29 cellular contexts compared by ENCODE assay signal in the genomic region with DNA sequence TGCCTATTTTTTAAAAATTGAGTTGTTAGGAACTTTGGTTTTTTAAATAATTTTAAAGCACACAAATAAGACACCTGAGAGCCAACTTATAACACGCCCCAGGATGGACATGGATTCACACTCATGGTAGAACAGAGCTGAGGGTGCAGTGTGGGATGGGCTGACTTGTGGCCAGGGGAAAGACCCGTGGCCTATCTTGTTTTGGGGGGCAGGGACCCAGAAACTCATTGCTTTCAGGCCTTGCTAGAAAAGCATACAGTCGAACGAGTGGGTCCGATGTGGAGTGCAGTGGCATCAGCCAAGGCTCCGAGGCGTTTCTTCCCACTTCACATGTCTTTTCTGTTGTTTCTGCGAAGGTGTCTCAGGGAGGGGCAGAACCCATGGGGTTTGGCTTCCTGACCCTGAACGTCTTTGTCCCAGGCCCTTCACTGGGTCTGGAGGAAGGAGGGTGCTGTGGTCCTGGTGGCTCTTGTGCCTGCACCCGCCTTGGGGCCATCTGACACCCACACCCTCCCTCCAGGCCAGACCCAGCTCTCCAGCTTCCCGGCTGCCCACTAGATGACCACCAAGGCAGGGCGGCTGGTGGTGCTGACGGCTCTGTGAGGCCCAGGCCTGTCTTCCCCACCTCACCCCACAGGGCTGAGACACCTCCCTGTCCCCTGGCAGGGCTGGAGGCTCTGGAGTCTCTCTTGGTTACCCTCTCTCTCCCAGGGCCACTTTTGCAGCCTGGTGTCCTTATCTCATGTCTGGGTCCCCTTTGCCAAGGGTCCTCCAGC.
A peak's percentile ranks its signal among the peaks of the same experiment; 100 is the strongest.
DNase-seq lines count a peak whose midpoint lies in the region; TF ChIP-seq lines count a peak whose summit lies in the region.
"Had no signal": no experiment of that assay in that cellular context is flagged by ENCODE, and none has a peak within 500 bp of the region (broad histone marks: within the 10 kb centered on the region; RNA-seq: fewer than 3 reads in every experiment).

No MANE protein-coding gene starts in this region.

- peak overlapping the region; percentile 12 for H3K27ac ChIP-seq in hepatocyte
- H3K27ac ChIP-seq: 22Rv1, esophagus muscularis mucosa, heart left ventricle, psoas muscle, upper lobe of left lung had no signal

- H3K27me3 ChIP-seq in Caco-2 (replicated peaks; ENCODE audit: control insufficient read depth, insufficient read depth, low read length) (no peaks in the 10 kb centered on the region), hepatocyte (no peaks in the 10 kb centered on the region)
- H3K27me3 ChIP-seq: body of pancreas, esophagus muscularis mucosa, heart left ventricle, upper lobe of left lung had no signal

- H3K4me3 ChIP-seq in Caco-2 (ENCODE audit: low read depth, low read length), result no peak overlapping the region
- no peak overlapping the region for H3K4me3 ChIP-seq in hepatocyte
- H3K4me3 ChIP-seq: body of pancreas, esophagus muscularis mucosa, heart left ventricle, psoas muscle, upper lobe of left lung had no signal

- H3K36me3 Mint-ChIP-seq in Caco-2 (ENCODE audit: insufficient read depth, unreplicated experiment), result no peaks in the 10 kb centered on the region
- H3K36me3 Mint-ChIP-seq in activated CD4-positive, alpha-beta memory T cell treated with anti-CD3 and anti-CD28 coated beads, Interleukin-2, amount 10 ng/mL, durations not matched to agents 7 days and 5 days (ENCODE audit: low read depth), result no peaks in the 10 kb centered on the region
- H3K36me3 Mint-ChIP-seq: stimulated activated memory B cell treated with anti-CD40 and anti-IgM and Interleukin-4, amounts not matched to agents 10 μg/mL and 1 μg/mL and 100 μg/mL, for 72 hours had no signal

- TF ChIP-seq CTCF in Caco-2 (IDR thresholded peaks at IDR 0.05; ENCODE audit: insufficient read depth in 1 of 2, low read depth in 1 of 2, low read length in 1 of 2, severe bottlenecking in 1 of 2, unreplicated experiment in 1 of 2), result no peak
- no peak for TF ChIP-seq CTCF in hepatocyte (IDR thresholded peaks at IDR 0.05; ENCODE audit: poor library complexity)

- no peaks in the 10 kb centered on the region for H3K9me3 ChIP-seq in Caco-2
- no peaks in the 10 kb centered on the region for H3K9me3 ChIP-seq in hepatocyte (ENCODE audit: low read depth)
- H3K9me3 ChIP-seq: body of pancreas, esophagus muscularis mucosa, heart left ventricle, psoas muscle, upper lobe of left lung had no signal

- no TSS peak for BruUV-seq in Caco-2 (replicated peaks; lab: Mats Ljungman, UMichigan)

- peak; percentile 11 for DNase-seq in activated CD8-positive, alpha-beta memory T cell treated with anti-CD3 and anti-CD28 coated beads, Interleukin-2, amount 50 U/mL, for 4 hours
- no peak for DNase-seq in activated CD8-positive, alpha-beta memory T cell treated with anti-CD3 and anti-CD28 coated beads, Interleukin-2, amount 50 U/mL, for 48 hours
- DNase-seq in Caco-2 (no peak), hepatocyte (ENCODE audit: low spot score) (no peak), posterior cingulate gyrus (peak in 6 of 10 donors; percentile 5 to 83 (median 25)), ureter (ENCODE audit: low spot score) (no peak), NCI-H2107 treated with DMSO at 0.1 percent for 48 hours (lab: John Stamatoyannopoulos, UW; ENCODE audit: unreplicated experiment) (no peak)
- DNase-seq in activated CD4-positive, alpha-beta memory T cell treated with anti-CD3 and anti-CD28 coated beads, Interleukin-2, amount 10 ng/mL, durations not matched to agents 7 days and 5 days, result no peak
- DNase-seq: activated CD4-positive, alpha-beta T cell treated with anti-CD3 and anti-CD28 coated beads for 1 hour; activated CD8-positive, alpha-beta T cell treated with anti-CD3 and anti-CD28 coated beads for 36 hours; CD4-positive, CD25-positive, alpha-beta regulatory T cell; cerebellar nuclear complex; DMS79 treated with DMSO at 0.1 percent for 48 hours; foreskin fibroblast; GDM1; HCEC 1CT; NCI-H1417; NCI-H2081; NCI-H345; NCI-H69; SHP77 treated with DMSO at 0.1 percent for 48 hours had no signal

- H3K4me2 ChIP-seq in hepatocyte, result no peak overlapping the region

- H3K27me3 Mint-ChIP-seq in Caco-2 (ENCODE audit: insufficient read depth, unreplicated experiment), result no peaks in the 10 kb centered on the region
- H3K27me3 Mint-ChIP-seq in activated CD4-positive, alpha-beta memory T cell treated with anti-CD3 and anti-CD28 coated beads, Interleukin-2, amount 10 ng/mL, durations not matched to agents 7 days and 5 days, result no peaks in the 10 kb centered on the region
- H3K27me3 Mint-ChIP-seq: activated CD8-positive, alpha-beta T cell treated with anti-CD3 and anti-CD28 coated beads for 36 hours; CD4-positive, CD25-positive, alpha-beta regulatory T cell; stimulated activated memory B cell treated with anti-CD40 and anti-IgM and Interleukin-4, amounts not matched to agents 10 μg/mL and 1 μg/mL and 100 μg/mL, for 72 hours had no signal

- no peaks in the 10 kb centered on the region for H3K4me1 Mint-ChIP-seq in Caco-2 (ENCODE audit: low read depth, unreplicated experiment)
- H3K4me1 Mint-ChIP-seq in activated CD4-positive, alpha-beta memory T cell treated with anti-CD3 and anti-CD28 coated beads, Interleukin-2, amount 10 ng/mL, durations not matched to agents 7 days and 5 days, result no peaks in the 10 kb centered on the region
- H3K4me1 Mint-ChIP-seq: stimulated activated memory B cell treated with anti-CD40 and anti-IgM and Interleukin-4, amounts not matched to agents 10 μg/mL and 1 μg/mL and 100 μg/mL, for 72 hours had no signal

- intact Hi-C loops in Caco-2 (cut with micrococcal nuclease; ENCODE audit: unreplicated experiment) (no loop called here), posterior cingulate gyrus (cut with DNase I) (no loop called here)

- 91% methylated on average over 13 of the region's 13 CpGs for WGBS in hepatocyte (ENCODE audit: low lambda C conversion rate, missing lambda C conversion rate)

- H3K4me1 ChIP-seq in Caco-2, result peaks cover 59% of the 10 kb centered on the region
- H3K4me1 ChIP-seq in hepatocyte (ENCODE audit: insufficient read depth), result peaks cover 21% of the 10 kb centered on the region
- H3K4me1 ChIP-seq: esophagus muscularis mucosa, psoas muscle, upper lobe of left lung had no signal

- CTCF ChIA-PET in Caco-2 (lab: Charles Lee), result no interaction called here
- CTCF ChIA-PET in activated CD4-positive, alpha-beta memory T cell treated with anti-CD3 and anti-CD28 coated beads, Interleukin-2, amount 10 ng/mL, durations not matched to agents 7 days and 5 days (lab: Charles Lee), result no interaction called here

- H3K9me3 Mint-ChIP-seq in Caco-2 (ENCODE audit: unreplicated experiment), result no peaks in the 10 kb centered on the region
- no peaks in the 10 kb centered on the region for H3K9me3 Mint-ChIP-seq in activated CD4-positive, alpha-beta memory T cell treated with anti-CD3 and anti-CD28 coated beads, Interleukin-2, amount 10 ng/mL, durations not matched to agents 7 days and 5 days
- H3K9me3 Mint-ChIP-seq: activated CD8-positive, alpha-beta T cell treated with anti-CD3 and anti-CD28 coated beads for 36 hours; neural crest cell; stimulated activated memory B cell treated with anti-CD40 and anti-IgM and Interleukin-4, amounts not matched to agents 10 μg/mL and 1 μg/mL and 100 μg/mL, for 72 hours had no signal

- no peak overlapping the region for H2AFZ ChIP-seq in hepatocyte

- POLR2A ChIA-PET in Caco-2 (lab: Charles Lee), result interaction anchor here (0.6 kb wide), 1 partner anchor 12 kb away, joined by 7 read pairs; no protein-coding TSS in a partner anchor
- POLR2A ChIA-PET in activated CD4-positive, alpha-beta memory T cell treated with anti-CD3 and anti-CD28 coated beads, Interleukin-2, amount 10 ng/mL, durations not matched to agents 7 days and 5 days (lab: Charles Lee), result no interaction called here

- no peaks in the 10 kb centered on the region for H3K9me2 ChIP-seq in hepatocyte (replicated peaks; ENCODE audit: insufficient read depth)

- peak overlapping the region; percentile 71 for H3K27ac Mint-ChIP-seq in Caco-2 (ENCODE audit: unreplicated experiment)
- H3K27ac Mint-ChIP-seq in activated CD4-positive, alpha-beta memory T cell treated with anti-CD3 and anti-CD28 coated beads, Interleukin-2, amount 10 ng/mL, durations not matched to agents 7 days and 5 days, result no peak overlapping the region
- H3K27ac Mint-ChIP-seq: activated CD8-positive, alpha-beta T cell treated with anti-CD3 and anti-CD28 coated beads for 36 hours; stimulated activated memory B cell treated with anti-CD40 and anti-IgM and Interleukin-4, amounts not matched to agents 10 μg/mL and 1 μg/mL and 100 μg/mL, for 72 hours had no signal

- no peaks in the 10 kb centered on the region for H3K79me2 ChIP-seq in hepatocyte

- H4K20me1 ChIP-seq in hepatocyte (ENCODE audit: insufficient read depth, poor library complexity, severe bottlenecking), result no peaks in the 10 kb centered on the region

- H3K36me3 ChIP-seq in Caco-2 (ENCODE audit: control insufficient read depth, insufficient read depth, low read length), result no peaks in the 10 kb centered on the region
- H3K36me3 ChIP-seq in hepatocyte (replicated peaks; ENCODE audit: insufficient read depth, low read depth), result no peaks in the 10 kb centered on the region
- H3K36me3 ChIP-seq: esophagus muscularis mucosa, heart left ventricle, upper lobe of left lung had no signal

- no peak overlapping the region for H3K4me3 Mint-ChIP-seq in Caco-2 (ENCODE audit: unreplicated experiment)
- H3K4me3 Mint-ChIP-seq in activated CD4-positive, alpha-beta memory T cell treated with anti-CD3 and anti-CD28 coated beads, Interleukin-2, amount 10 ng/mL, durations not matched to agents 7 days and 5 days, result no peak overlapping the region
- H3K4me3 Mint-ChIP-seq: activated CD8-positive, alpha-beta T cell treated with anti-CD3 and anti-CD28 coated beads for 36 hours; CD4-positive, CD25-positive, alpha-beta regulatory T cell; neural crest cell; stimulated activated memory B cell treated with anti-CD40 and anti-IgM and Interleukin-4, amounts not matched to agents 10 μg/mL and 1 μg/mL and 100 μg/mL, for 72 hours had no signal

Comparison
In these comparisons a context has a peak if more than half of its experiments do, and no peak if none do; other contexts are left out.
1. DNase-seq: peak in activated CD8-positive, alpha-beta memory T cell treated with anti-CD3 and anti-CD28 coated beads, Interleukin-2, amount 50 U/mL, for 4 hours (single experiment) and posterior cingulate gyrus (6 of 10); none in activated CD8-positive, alpha-beta memory T cell treated with anti-CD3 and anti-CD28 coated beads, Interleukin-2, amount 50 U/mL, for 48 hours (single experiment), Caco-2 (0 of 2), hepatocyte (single experiment), ureter (single experiment), NCI-H2107 treated with DMSO at 0.1 percent for 48 hours (single experiment) and activated CD4-positive, alpha-beta memory T cell treated with anti-CD3 and anti-CD28 coated beads, Interleukin-2, amount 10 ng/mL, durations not matched to agents 7 days and 5 days (single experiment).